Comparison of ENCODE assay signal across 26 cellular contexts in genomic region chr6:90257486-90257738, GRCh38. TPM values are rescaled to one million over a fixed set of nuclear protein-coding genes. Genes with fewer than 3 reads are reported as not detected.
DNase-seq lines count a peak whose midpoint lies in the region; ATAC-seq and TF ChIP-seq lines count a peak whose summit lies in the region.
"Had no signal": no experiment of that assay in that cellular context is flagged by ENCODE, and none has a peak within 500 bp of the region (broad histone marks: within the 10 kb centered on the region; RNA-seq: fewer than 3 reads in every experiment).

No MANE protein-coding gene starts in this region.

- H3K4me1 Mint-ChIP-seq in natural killer cell treated with Interleukin-12 subunit alpha and Interleukin-12 subunit beta and Interleukin-15 and Interleukin-18, amount 100 ng/mL, for 72 hours (ENCODE audit: low read depth in 2 of 2) = peaks cover 10 to 16% of the 10 kb centered on the region in 2 donors
- peaks cover 8 to 9% of the 10 kb centered on the region in 2 donors for H3K4me1 Mint-ChIP-seq in natural killer cell
- H3K4me1 Mint-ChIP-seq in T-helper 17 cell = peaks cover 22% of the 10 kb centered on the region
- H3K4me1 Mint-ChIP-seq: brain, neural progenitor cell had no signal

- no peaks in the 10 kb centered on the region for H3K4me1 ChIP-seq in uterus
- H3K4me1 ChIP-seq: heart left ventricle, neural progenitor cell, Peyer's patch, stomach had no signal

- no peak for ATAC-seq in natural killer cell treated with Interleukin-12 subunit alpha and Interleukin-12 subunit beta and Interleukin-15 and Interleukin-18, amount 100 ng/mL, for 72 hours
- ATAC-seq in natural killer cell = no peak
- no peak for ATAC-seq in T-helper 17 cell
- no peak for ATAC-seq in GM21526 (IDR thresholded peaks at IDR 0.05; ENCODE audit: low FRiP score, unreplicated experiment)
- ATAC-seq in GM21528 (IDR thresholded peaks at IDR 0.05; ENCODE audit: low FRiP score, unreplicated experiment) = no peak
- ATAC-seq: heart left ventricle, left colon had no signal

- H3K9me3 Mint-ChIP-seq in natural killer cell treated with Interleukin-12 subunit alpha and Interleukin-12 subunit beta and Interleukin-15 and Interleukin-18, amount 100 ng/mL, for 72 hours = peaks cover 3% of the 10 kb centered on the region
- H3K9me3 Mint-ChIP-seq in natural killer cell = peaks cover 0 to 2% of the 10 kb centered on the region in 2 donors

- H3K36me3 Mint-ChIP-seq in natural killer cell treated with Interleukin-12 subunit alpha and Interleukin-12 subunit beta and Interleukin-15 and Interleukin-18, amount 100 ng/mL, for 72 hours = peaks cover 9% of the 10 kb centered on the region
- H3K36me3 Mint-ChIP-seq in natural killer cell = no peaks in the 10 kb centered on the region
- peaks cover 2% of the 10 kb centered on the region for H3K36me3 Mint-ChIP-seq in T-helper 17 cell (ENCODE audit: low read depth)

- in situ Hi-C loops in brain microvascular endothelial cell (cut with HindIII; ENCODE audit: low pct_ligation_motif_present, low sequenced_read_pairs) = no loop called here

- no peak for TF ChIP-seq CTCF in natural killer cell (IDR thresholded peaks at IDR 0.05)
- no peak for TF ChIP-seq CTCF in brain microvascular endothelial cell (IDR thresholded peaks at IDR 0.05; ENCODE audit: low read depth, low read length, missing control alignments)
- TF ChIP-seq CTCF in uterus (IDR thresholded peaks at IDR 0.05) = no peak

- no peaks in the 10 kb centered on the region for H3K27me3 ChIP-seq in brain microvascular endothelial cell (replicated peaks)
- H3K27me3 ChIP-seq in uterus = no peaks in the 10 kb centered on the region
- H3K27me3 ChIP-seq: heart left ventricle, neural progenitor cell, Peyer's patch, stomach had no signal

- H3K4me3 ChIP-seq in brain microvascular endothelial cell (ENCODE audit: low read depth, low read length) (no peak overlapping the region), uterus (no peak overlapping the region)
- H3K4me3 ChIP-seq: coronary artery, heart left ventricle, neural progenitor cell, Peyer's patch, stomach had no signal

- intact Hi-C loops in natural killer cell (cut with micrococcal nuclease) (no loop called here), uterus (cut with DNase I; ENCODE audit: low total_unique reads) (no loop called here)

- peak overlapping the region; percentile 11 to 47 for H3K27ac Mint-ChIP-seq in natural killer cell treated with Interleukin-12 subunit alpha and Interleukin-12 subunit beta and Interleukin-15 and Interleukin-18, amount 100 ng/mL, for 72 hours
- H3K27ac Mint-ChIP-seq in natural killer cell (no peak overlapping the region), T-helper 17 cell (peak overlapping the region; percentile 71)
- H3K27ac Mint-ChIP-seq: brain, neural progenitor cell, progenitor cell of endocrine pancreas had no signal

- no peak for TF ChIP-seq POLR2A in uterus (IDR thresholded peaks at IDR 0.05)

- no peaks in the 10 kb centered on the region for H3K36me3 ChIP-seq in brain microvascular endothelial cell (replicated peaks)
- H3K36me3 ChIP-seq in uterus = no peaks in the 10 kb centered on the region
- H3K36me3 ChIP-seq: heart left ventricle, neural progenitor cell, Peyer's patch, stomach had no signal

- peaks cover 10% of the 10 kb centered on the region for H3K9me3 ChIP-seq in T-helper 17 cell (ENCODE audit: control insufficient read depth, low read length, poor library complexity, severe bottlenecking)
- H3K9me3 ChIP-seq in uterus = no peaks in the 10 kb centered on the region
- H3K9me3 ChIP-seq: Peyer's patch, stomach had no signal

- H3K4me3 Mint-ChIP-seq in natural killer cell treated with Interleukin-12 subunit alpha and Interleukin-12 subunit beta and Interleukin-15 and Interleukin-18, amount 100 ng/mL, for 72 hours = no peak overlapping the region
- H3K4me3 Mint-ChIP-seq in natural killer cell (no peak overlapping the region), T-helper 17 cell (no peak overlapping the region)
- H3K4me3 Mint-ChIP-seq: brain, neural progenitor cell had no signal

- H3K27me3 Mint-ChIP-seq in natural killer cell treated with Interleukin-12 subunit alpha and Interleukin-12 subunit beta and Interleukin-15 and Interleukin-18, amount 100 ng/mL, for 72 hours = peaks cover 0 to 10% of the 10 kb centered on the region in 2 donors
- H3K27me3 Mint-ChIP-seq in natural killer cell (ENCODE audit: low read depth in 2 of 2) (peaks cover 0 to 6% of the 10 kb centered on the region in 2 donors), T-helper 17 cell (no peaks in the 10 kb centered on the region)
- H3K27me3 Mint-ChIP-seq: brain, progenitor cell of endocrine pancreas had no signal

- DNase-seq in natural killer cell treated with Interleukin-12 subunit alpha and Interleukin-12 subunit beta and Interleukin-15 and Interleukin-18, amount 100 ng/mL, for 72 hours (ENCODE audit: low spot score) = no peak
- DNase-seq in natural killer cell (no peak), T-helper 17 cell (no peak), brain microvascular endothelial cell (no peak), uterus (no peak), NOMO-1 (lab: John Stamatoyannopoulos, UW; ENCODE audit: unreplicated experiment in 2 of 2) (no peak)
- DNase-seq: activated CD4-positive, CD25-positive, alpha-beta regulatory T cell; COR-L47; H7; heart left ventricle; left colon; midbrain; NCI-H1930; NCI-H345; NCI-H82; Peyer's patch; stimulated activated CD4-positive, alpha-beta T cell treated with anti-CD3 and anti-CD28 coated beads, Interleukin-2, amount 100 ng/mL, for 24 hours; stomach; trophoblast cell had no signal

- H3K27ac ChIP-seq in brain microvascular endothelial cell = peak overlapping the region; percentile 60
- H3K27ac ChIP-seq in uterus = peak overlapping the region; percentile 29 to 38
- H3K27ac ChIP-seq: coronary artery, heart left ventricle, KMS-11, neural progenitor cell, Peyer's patch, stomach had no signal

RNA-seq across cellular contexts. Expression of gene BACH2, which starts 39.2 kb away (rescaled TPM):
- 1 to 10 TPM; 3.1 to 5.8 TPM for total RNA-seq in natural killer cell treated with Interleukin-12 subunit alpha and Interleukin-12 subunit beta and Interleukin-15 and Interleukin-18, amount 100 ng/mL, for 72 hours
- 10 to 100 TPM; 32.1 to 37.8 (median 32.7) TPM for total RNA-seq in natural killer cell
- 10 to 100 TPM; 53.7 to 69.9 TPM for total RNA-seq in T-helper 17 cell
- total RNA-seq in uterus = 10 to 100 TPM in 2 of 4 donors, 1 to 10 TPM in 2; 1.3 to 15.0 (median 9.7) TPM

Comparison
In these comparisons a context has a peak if more than half of its experiments do, and no peak if none do; other contexts are left out.
1. H3K27ac Mint-ChIP-seq: peak in natural killer cell treated with Interleukin-12 subunit alpha and Interleukin-12 subunit beta and Interleukin-15 and Interleukin-18, amount 100 ng/mL, for 72 hours (2 of 2) and T-helper 17 cell (single experiment); none in natural killer cell (0 of 2).